ENCODE assay signal across 16 cellular contexts in genomic region chr7:85480666-85481065, GRCh38.
DNase-seq lines count a peak whose midpoint lies in the region; ATAC-seq, FAIRE-seq and TF ChIP-seq lines count a peak whose summit lies in the region.
"Had no signal": no experiment of that assay in that cellular context is flagged by ENCODE, and none has a peak within 500 bp of the region (broad histone marks: within the 10 kb centered on the region; RNA-seq: fewer than 3 reads in every experiment).

No MANE protein-coding gene starts in this region.

- H3K79me2 ChIP-seq in HepG2 (ENCODE audit: insufficient read depth, low read length) (no peaks in the 10 kb centered on the region), K562 (ENCODE audit: control insufficient read depth, insufficient read depth, low read length) (no peaks in the 10 kb centered on the region)

- FAIRE-seq in HepG2 (lab: Jason Lieb, UNC) = no peak
- FAIRE-seq in K562 (lab: Jason Lieb, UNC) = no peak
- FAIRE-seq: A204.1, GM19239 had no signal

- CTCF ChIA-PET in HepG2 (lab: Yijun Ruan, JAX; ENCODE audit: low intra/inter-chr PET ratio, low total read pairs) (no interaction called here), K562 (lab: Yijun Ruan, JAX; ENCODE audit: low intra/inter-chr PET ratio) (no interaction called here)

- H3K9ac ChIP-seq in HepG2 (ENCODE audit: insufficient read depth, low read depth, low read length) (no peak overlapping the region), K562 (ENCODE audit: insufficient read depth in 1 of 2, low read depth in 2 of 2, low read length in 2 of 2) (no peak overlapping the region)
- H3K9ac ChIP-seq: BLaER1 had no signal

- no peak for DNase-seq in HepG2 (ENCODE audit: low spot score)
- DNase-seq in right lobe of liver = no peak
- peak; percentile 64 for DNase-seq in NCI-H69 (lab: John Stamatoyannopoulos, UW)
- DNase-seq in K562 (ENCODE audit: extremely low read depth in 1 of 4, low spot score in 3 of 4) = no peak
- DNase-seq in left lobe of liver (ENCODE audit: low spot score) = no peak
- DNase-seq in BE2C = no peak
- DNase-seq in omental fat pad (ENCODE audit: low spot score) = no peak
- DNase-seq: AML-193; CD4-positive, alpha-beta memory T cell; DMS153; DMS79; GF-D8 had no signal

- H3K4me1 ChIP-seq in HepG2 (ENCODE audit: insufficient read depth, low read length) = peaks cover 7% of the 10 kb centered on the region; the same call in 1 of the 2 replicates
- H3K4me1 ChIP-seq in right lobe of liver = no peaks in the 10 kb centered on the region
- no peaks in the 10 kb centered on the region for H3K4me1 ChIP-seq in K562 (replicated peaks in 1 of 2; ENCODE audit: control insufficient read depth in 2 of 2, insufficient read depth in 2 of 2, low read length in 2 of 2)
- peaks cover 8% of the 10 kb centered on the region for H3K4me1 ChIP-seq in BE2C
- H3K4me1 ChIP-seq: BLaER1, HAP-1 had no signal

- TF ChIP-seq RAD21 in HepG2 (CRISPR knock-in tag; IDR thresholded peaks at IDR 0.05) (no peak), K562 (CRISPR knock-in tag; conservative IDR thresholded peaks at IDR 0.05 in 1 of 2, IDR thresholded peaks at IDR 0.05 in 1 of 2) (no peak)

- no peaks in the 10 kb centered on the region for H3K27me3 ChIP-seq in HepG2 (ENCODE audit: control insufficient read depth in 1 of 2, insufficient read depth in 2 of 2, low read length in 2 of 2)
- H3K27me3 ChIP-seq in right lobe of liver = no peaks in the 10 kb centered on the region
- no peaks in the 10 kb centered on the region for H3K27me3 ChIP-seq in K562 (ENCODE audit: control insufficient read depth in 2 of 2, insufficient read depth in 2 of 2, low read length in 2 of 2)
- no peaks in the 10 kb centered on the region for H3K27me3 ChIP-seq in BE2C
- H3K27me3 ChIP-seq: BLaER1 had no signal

- POLR2A ChIA-PET in HepG2 (lab: Yijun Ruan, JAX) = no interaction called here
- POLR2A ChIA-PET in K562 (lab: Yijun Ruan, JAX) = no interaction called here

- WGBS in HepG2 (ENCODE audit: low lambda C conversion rate) = 0% methylated on average over 1 of the region's 1 CpG
- 80% methylated on average over 1 of the region's 1 CpG for WGBS in right lobe of liver (ENCODE audit: insufficient coverage, low coverage, low lambda C conversion rate, missing lambda C conversion rate)
- WGBS in K562 (ENCODE audit: insufficient coverage, low coverage, missing lambda C conversion rate) = 0% methylated on average over 1 of the region's 1 CpG

- no peak overlapping the region for H2AFZ ChIP-seq in HepG2 (ENCODE audit: low read length)
- no peak overlapping the region for H2AFZ ChIP-seq in K562 (ENCODE audit: low read depth, low read length)

- ATAC-seq in HepG2 (no peak), right lobe of liver (no peak), K562 (no peak), left lobe of liver (no peak), omental fat pad (ENCODE audit: low FRiP score) (no peak)

- H3K4me2 ChIP-seq in HepG2 (ENCODE audit: low read depth, low read length) (no peak overlapping the region), K562 (ENCODE audit: insufficient read depth, low read length) (no peak overlapping the region)
- H3K4me2 ChIP-seq: BLaER1 had no signal

- H3K4me3 ChIP-seq in HepG2 (replicated peaks in 1 of 3; ENCODE audit: insufficient read depth in 1 of 3, low read depth in 2 of 3, low read length in 3 of 3) (no peak overlapping the region), right lobe of liver (no peak overlapping the region), K562 (no peak overlapping the region), BE2C (ENCODE audit: low read depth, low read length) (no peak overlapping the region)
- H3K4me3 ChIP-seq: BLaER1, HAP-1 had no signal

- H3K9me3 ChIP-seq in HepG2 (ENCODE audit: low read length) = no peaks in the 10 kb centered on the region
- no peaks in the 10 kb centered on the region for H3K9me3 ChIP-seq in right lobe of liver
- no peaks in the 10 kb centered on the region for H3K9me3 ChIP-seq in K562 (replicated peaks; ENCODE audit: control insufficient read depth, insufficient read depth, low read depth, low read length)
- H3K9me3 ChIP-seq in BE2C = no peaks in the 10 kb centered on the region; the same call in 1 of the 2 replicates
- H3K9me3 ChIP-seq: BLaER1, HAP-1 had no signal

- BruUV-seq in HepG2 (replicated peaks; lab: Mats Ljungman, UMichigan) = no TSS peak
- BruUV-seq in K562 (replicated peaks; lab: Mats Ljungman, UMichigan) = no TSS peak

- TF ChIP-seq EP300 in HepG2 (IDR thresholded peaks at IDR 0.05; ENCODE audit: low read depth in 2 of 2, low read length in 2 of 2) = no peak
- no peak for TF ChIP-seq EP300 in HepG2 (CRISPR knock-in tag; IDR thresholded peaks at IDR 0.05; ENCODE audit: borderline replicate concordance)
- no peak for TF ChIP-seq EP300 in K562 (IDR thresholded peaks at IDR 0.05; ENCODE audit: low read length)

- intact Hi-C loops in HepG2 (cut with micrococcal nuclease; ENCODE audit: unreplicated experiment) (no loop called here), right lobe of liver (cut with DNase I) (no loop called here), K562 (cut with micrococcal nuclease) (no loop called here)

- no peak for TF ChIP-seq CTCF in HepG2 (CRISPR knock-in tag; IDR thresholded peaks at IDR 0.05)
- no peak for TF ChIP-seq CTCF in right lobe of liver (IDR thresholded peaks at IDR 0.05)
- TF ChIP-seq CTCF in K562 (IDR thresholded peaks at IDR 0.05 in 2 of 3, conservative IDR thresholded peaks at IDR 0.05 in 1 of 3; ENCODE audit: insufficient read depth in 2 of 3, low read depth in 1 of 3, low read length in 3 of 3) = no peak
- TF ChIP-seq CTCF in BE2C (IDR thresholded peaks at IDR 0.05; ENCODE audit: low read depth, low read length) = no peak
- no peak for TF ChIP-seq CTCF in omental fat pad (IDR thresholded peaks at IDR 0.05)

- in situ Hi-C loops in HepG2 (cut with HindIII; ENCODE audit: extremely low pct_ligation_motif_present, low pct_unique_long_range_greater_than_20kb) = no loop called here
- in situ Hi-C loops in K562 (cut with MboI) = no loop called here

- H4K20me1 ChIP-seq in HepG2 (ENCODE audit: insufficient read depth, low read length) (no peaks in the 10 kb centered on the region), K562 (replicated peaks; ENCODE audit: control insufficient read depth, insufficient read depth, low read length) (no peaks in the 10 kb centered on the region)
- H4K20me1 ChIP-seq: BLaER1 had no signal

- H3K27ac ChIP-seq in HepG2 (ENCODE audit: extremely low read length, insufficient read depth, low read length) (no peak overlapping the region), right lobe of liver (no peak overlapping the region), K562 (ENCODE audit: extremely low read depth, low read depth, low read length) (no peak overlapping the region)
- H3K27ac ChIP-seq: BLaER1 had no signal

- no peaks in the 10 kb centered on the region for H3K9me1 ChIP-seq in K562 (ENCODE audit: control insufficient read depth, insufficient read depth, low read length)

- H3K36me3 ChIP-seq in HepG2 (replicated peaks in 1 of 2; ENCODE audit: control insufficient read depth in 1 of 2, insufficient read depth in 2 of 2, low read length in 2 of 2) = no peaks in the 10 kb centered on the region
- no peaks in the 10 kb centered on the region for H3K36me3 ChIP-seq in right lobe of liver
- no peaks in the 10 kb centered on the region for H3K36me3 ChIP-seq in K562 (ENCODE audit: control insufficient read depth, insufficient read depth, low read length)
- no peaks in the 10 kb centered on the region; the same call in 1 of the 2 replicates for H3K36me3 ChIP-seq in BE2C
- H3K36me3 ChIP-seq: BLaER1, HAP-1 had no signal

- TF ChIP-seq POLR2A in HepG2 (IDR thresholded peaks at IDR 0.05; ENCODE audit: insufficient read depth in 1 of 2, low read depth in 2 of 2, low read length in 2 of 2) (no peak), right lobe of liver (IDR thresholded peaks at IDR 0.05) (no peak), K562 (conservative IDR thresholded peaks at IDR 0.05) (no peak)

TF ChIP-seq in HepG2, 621 proteins besides CTCF, POLR2A, EP300 and RAD21 (continues in another document):
- no peak for TF ChIP-seq ZNF44 (CRISPR knock-in tag; IDR thresholded peaks at IDR 0.05)
- no peak for TF ChIP-seq EHMT2 (IDR thresholded peaks at IDR 0.05; ENCODE audit: borderline replicate concordance, low read depth, low read length)
- TF ChIP-seq ZSCAN12 (CRISPR knock-in tag; IDR thresholded peaks at IDR 0.05) = no peak
- no peak for TF ChIP-seq SYNCRIP (IDR thresholded peaks at IDR 0.05; ENCODE audit: insufficient read depth, low read depth, low read length)
- no peak for TF ChIP-seq BRD4 (CRISPR knock-in tag; IDR thresholded peaks at IDR 0.05)
- no peak for TF ChIP-seq ELF4 (CRISPR knock-in tag; IDR thresholded peaks at IDR 0.05; ENCODE audit: borderline replicate concordance)
- TF ChIP-seq SRSF1 (optimal IDR thresholded peaks at IDR 0.05; ENCODE audit: low read depth, low read length) = no peak
- TF ChIP-seq DNMT1 (CRISPR knock-in tag; IDR thresholded peaks at IDR 0.05) = no peak
- no peak for TF ChIP-seq SP1 (IDR thresholded peaks at IDR 0.05)
- TF ChIP-seq SP1 (CRISPR knock-in tag; IDR thresholded peaks at IDR 0.05) = no peak
- peak; percentile 66 to 86 for TF ChIP-seq MAFK (conservative IDR thresholded peaks at IDR 0.05 in 1 of 2, IDR thresholded peaks at IDR 0.05 in 1 of 2; ENCODE audit: low read length in 2 of 2)
- no peak for TF ChIP-seq ZNF562 (CRISPR knock-in tag; IDR thresholded peaks at IDR 0.05; ENCODE audit: borderline replicate concordance)
- TF ChIP-seq KLF15 (CRISPR knock-in tag; IDR thresholded peaks at IDR 0.05; ENCODE audit: borderline replicate concordance) = no peak

TF ChIP-seq in K562, 482 proteins besides CTCF, POLR2A, EP300 and RAD21:
- 0 out of 2 replicates have a peak, but pooled peaks have one; percentile 25 for TF ChIP-seq MAFF (IDR thresholded peaks at IDR 0.05; ENCODE audit: low read length)
- 0 out of 2 replicates have a peak, but pooled peaks have one; percentile 5 for TF ChIP-seq C11orf30 (IDR thresholded peaks at IDR 0.05; ENCODE audit: low read depth)
- TF ChIP-seq NRF1 (conservative IDR thresholded peaks at IDR 0.05 in 1 of 2, IDR thresholded peaks at IDR 0.05 in 1 of 2) = no peak

Comparison
In these comparisons a context has a peak if more than half of its experiments do, and no peak if none do; other contexts are left out.
1. Of the 241 proteins assayed by ChIP-seq in both HepG2 and K562: peak only in HepG2: MAFK; only in K562: none; in both: MAFF; in neither: 239.